In genomic region chr9:72478993-72479392, GRCh38 we compare ENCODE assay signal across 15 cellular contexts. TPM values are rescaled to one million over a fixed set of nuclear protein-coding genes. Genes with fewer than 3 reads are reported as not detected.
DNase-seq lines count a peak whose midpoint lies in the region; ATAC-seq, FAIRE-seq and TF ChIP-seq lines count a peak whose summit lies in the region.
"Had no signal": no experiment of that assay in that cellular context is flagged by ENCODE, and none has a peak within 500 bp of the region (broad histone marks: within the 10 kb centered on the region; RNA-seq: fewer than 3 reads in every experiment).

No MANE protein-coding gene starts in this region.

- no peaks in the 10 kb centered on the region for H3K9me3 ChIP-seq in left ventricle myocardium inferior (replicated peaks)
- H3K9me3 ChIP-seq: esophagus muscularis mucosa had no signal

- H3K27ac ChIP-seq in left ventricle myocardium inferior (replicated peaks), result peak overlapping the region; percentile 60
- no peak overlapping the region for H3K27ac ChIP-seq in GM23338 (ENCODE audit: low read depth)

- H3K27me3 ChIP-seq in left ventricle myocardium inferior (ENCODE audit: low read depth), result no peaks in the 10 kb centered on the region
- no peaks in the 10 kb centered on the region for H3K27me3 ChIP-seq in GM23338 (ENCODE audit: insufficient read depth)
- H3K27me3 ChIP-seq: esophagus muscularis mucosa had no signal

- no peaks in the 10 kb centered on the region for H3K36me3 Mint-ChIP-seq in GM23338 (ENCODE audit: low read depth)

- H3K9me3 Mint-ChIP-seq in GM23338, result no peaks in the 10 kb centered on the region; the same call in 2 of the 3 replicates
- H3K9me3 Mint-ChIP-seq: CD4-positive, alpha-beta T cell; central memory CD8-positive, alpha-beta T cell had no signal

- FAIRE-seq in urothelium cell line (lab: Jason Lieb, UNC), result no peak

- H3K4me1 ChIP-seq in left ventricle myocardium inferior (peaks cover 15% of the 10 kb centered on the region), GM23338 (ENCODE audit: insufficient read depth) (0 out of 2 replicates have a peak, but pooled peaks cover 7% of the 10 kb centered on the region)

- no peaks in the 10 kb centered on the region for H3F3A ChIP-seq in GM23338 (replicated peaks; ENCODE audit: low read depth)

- DNase-seq in left ventricle myocardium inferior (no peak), left cardiac atrium (no peak), RPMI7951 (ENCODE audit: low read depth) (peak; percentile 40), fibroblast of pulmonary artery (ENCODE audit: low read depth) (peak; percentile 60), urothelium cell line (ENCODE audit: low spot score) (peak; percentile 21), GM23338 (ENCODE audit: low spot score) (no peak), NOMO-1 treated with dmso at 0.1 percent for 144 hours (lab: John Stamatoyannopoulos, UW; ENCODE audit: unreplicated experiment) (no peak)
- DNase-seq: CD4-positive, alpha-beta T cell; NCI-H1092 treated with DMSO at 0.1 percent for 48 hours; NCI-H524 treated with DMSO at 0.1 percent for 48 hours; Right ventricle myocardium superior; stimulated activated CD4-positive, alpha-beta T cell treated with anti-CD3 and anti-CD28 coated beads, Interleukin-4, amount 100 ng/mL, for 1 hour had no signal

- H3K4me3 ChIP-seq in left ventricle myocardium inferior, result peak overlapping the region; percentile 36
- H3K4me3 ChIP-seq in fibroblast of pulmonary artery (replicated peaks; ENCODE audit: low read depth, low read length), result no peak overlapping the region
- no peak overlapping the region for H3K4me3 ChIP-seq in GM23338
- H3K4me3 ChIP-seq: esophagus muscularis mucosa had no signal

- peaks cover 11% of the 10 kb centered on the region for H3K4me1 Mint-ChIP-seq in GM23338

- H3K36me3 ChIP-seq in left ventricle myocardium inferior, result no peaks in the 10 kb centered on the region
- H3K36me3 ChIP-seq in GM23338 (ENCODE audit: insufficient read depth), result no peaks in the 10 kb centered on the region
- H3K36me3 ChIP-seq: esophagus muscularis mucosa had no signal

- no peaks in the 10 kb centered on the region for H3K27me3 Mint-ChIP-seq in GM23338 (ENCODE audit: insufficient read depth, low read depth, poor library complexity)
- H3K27me3 Mint-ChIP-seq: CD4-positive, alpha-beta T cell had no signal

- H4K20me1 ChIP-seq in GM23338 (replicated peaks; ENCODE audit: insufficient read depth), result no peaks in the 10 kb centered on the region

- H3K79me2 ChIP-seq in GM23338 (replicated peaks; ENCODE audit: insufficient read depth), result no peaks in the 10 kb centered on the region

- H2AFZ ChIP-seq in GM23338, result no peak overlapping the region; the same call in 1 of the 2 replicates

- intact Hi-C loops in left ventricle myocardium inferior (cut with micrococcal nuclease), result no loop called here
- intact Hi-C loops in left cardiac atrium (cut with DNase I), result no loop called here

- H3K4me2 ChIP-seq in GM23338, result no peak overlapping the region

- H3K27ac Mint-ChIP-seq in GM23338, result no peak overlapping the region
- H3K27ac Mint-ChIP-seq: CD4-positive, alpha-beta T cell had no signal

- TF ChIP-seq CTCF in left ventricle myocardium inferior (IDR thresholded peaks at IDR 0.05; ENCODE audit: borderline replicate concordance), result no peak
- TF ChIP-seq CTCF in fibroblast of pulmonary artery (IDR thresholded peaks at IDR 0.05; ENCODE audit: low read length, missing control alignments), result no peak
- TF ChIP-seq CTCF in GM23338 (conservative IDR thresholded peaks at IDR 0.05; ENCODE audit: low read depth in 2 of 2), result no peak

- ATAC-seq in left cardiac atrium (no peak), HG02885 (IDR thresholded peaks at IDR 0.05; ENCODE audit: poor library complexity, unreplicated experiment) (no peak), GM23338 (no peak)

- H3K4me3 Mint-ChIP-seq in GM23338, result no peak overlapping the region
- H3K4me3 Mint-ChIP-seq: CD4-positive, alpha-beta T cell; central memory CD8-positive, alpha-beta T cell had no signal

- 0 out of 2 replicates have a peak, but pooled peaks cover 3% of the 10 kb centered on the region for H3K9me2 ChIP-seq in GM23338 (ENCODE audit: insufficient read depth)

TF ChIP-seq in GM23338, 12 proteins besides CTCF, POLR2A, EP300 and RAD21 (continues in another document):
- TF ChIP-seq STAT1 (IDR thresholded peaks at IDR 0.05; ENCODE audit: unreplicated experiment) (no peak), CREB1 (CRISPR knock-in tag; IDR thresholded peaks at IDR 0.05; ENCODE audit: low read depth) (no peak), ZNF331 (CRISPR knock-in tag; IDR thresholded peaks at IDR 0.05; ENCODE audit: low read depth) (no peak), POLR2AphosphoS5 (IDR thresholded peaks at IDR 0.05; ENCODE audit: low read depth) (no peak), EZH2 (IDR thresholded peaks at IDR 0.05; ENCODE audit: low read depth, unreplicated experiment) (no peak), ZNF114 (CRISPR knock-in tag; IDR thresholded peaks at IDR 0.05) (no peak), NANOG (IDR thresholded peaks at IDR 0.05; ENCODE audit: borderline replicate concordance) (no peak), EZH2phosphoT487 (IDR thresholded peaks at IDR 0.05; ENCODE audit: unreplicated experiment) (no peak), JUNB (IDR thresholded peaks at IDR 0.05; ENCODE audit: unreplicated experiment) (no peak)
- TF ChIP-seq, protein P1, sequence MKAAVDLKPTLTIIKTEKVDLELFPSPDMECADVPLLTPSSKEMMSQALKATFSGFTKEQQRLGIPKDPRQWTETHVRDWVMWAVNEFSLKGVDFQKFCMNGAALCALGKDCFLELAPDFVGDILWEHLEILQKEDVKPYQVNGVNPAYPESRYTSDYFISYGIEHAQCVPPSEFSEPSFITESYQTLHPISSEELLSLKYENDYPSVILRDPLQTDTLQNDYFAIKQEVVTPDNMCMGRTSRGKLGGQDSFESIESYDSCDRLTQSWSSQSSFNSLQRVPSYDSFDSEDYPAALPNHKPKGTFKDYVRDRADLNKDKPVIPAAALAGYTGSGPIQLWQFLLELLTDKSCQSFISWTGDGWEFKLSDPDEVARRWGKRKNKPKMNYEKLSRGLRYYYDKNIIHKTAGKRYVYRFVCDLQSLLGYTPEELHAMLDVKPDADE (IDR thresholded peaks at IDR 0.05), result no peak
- TF ChIP-seq, protein P2, sequence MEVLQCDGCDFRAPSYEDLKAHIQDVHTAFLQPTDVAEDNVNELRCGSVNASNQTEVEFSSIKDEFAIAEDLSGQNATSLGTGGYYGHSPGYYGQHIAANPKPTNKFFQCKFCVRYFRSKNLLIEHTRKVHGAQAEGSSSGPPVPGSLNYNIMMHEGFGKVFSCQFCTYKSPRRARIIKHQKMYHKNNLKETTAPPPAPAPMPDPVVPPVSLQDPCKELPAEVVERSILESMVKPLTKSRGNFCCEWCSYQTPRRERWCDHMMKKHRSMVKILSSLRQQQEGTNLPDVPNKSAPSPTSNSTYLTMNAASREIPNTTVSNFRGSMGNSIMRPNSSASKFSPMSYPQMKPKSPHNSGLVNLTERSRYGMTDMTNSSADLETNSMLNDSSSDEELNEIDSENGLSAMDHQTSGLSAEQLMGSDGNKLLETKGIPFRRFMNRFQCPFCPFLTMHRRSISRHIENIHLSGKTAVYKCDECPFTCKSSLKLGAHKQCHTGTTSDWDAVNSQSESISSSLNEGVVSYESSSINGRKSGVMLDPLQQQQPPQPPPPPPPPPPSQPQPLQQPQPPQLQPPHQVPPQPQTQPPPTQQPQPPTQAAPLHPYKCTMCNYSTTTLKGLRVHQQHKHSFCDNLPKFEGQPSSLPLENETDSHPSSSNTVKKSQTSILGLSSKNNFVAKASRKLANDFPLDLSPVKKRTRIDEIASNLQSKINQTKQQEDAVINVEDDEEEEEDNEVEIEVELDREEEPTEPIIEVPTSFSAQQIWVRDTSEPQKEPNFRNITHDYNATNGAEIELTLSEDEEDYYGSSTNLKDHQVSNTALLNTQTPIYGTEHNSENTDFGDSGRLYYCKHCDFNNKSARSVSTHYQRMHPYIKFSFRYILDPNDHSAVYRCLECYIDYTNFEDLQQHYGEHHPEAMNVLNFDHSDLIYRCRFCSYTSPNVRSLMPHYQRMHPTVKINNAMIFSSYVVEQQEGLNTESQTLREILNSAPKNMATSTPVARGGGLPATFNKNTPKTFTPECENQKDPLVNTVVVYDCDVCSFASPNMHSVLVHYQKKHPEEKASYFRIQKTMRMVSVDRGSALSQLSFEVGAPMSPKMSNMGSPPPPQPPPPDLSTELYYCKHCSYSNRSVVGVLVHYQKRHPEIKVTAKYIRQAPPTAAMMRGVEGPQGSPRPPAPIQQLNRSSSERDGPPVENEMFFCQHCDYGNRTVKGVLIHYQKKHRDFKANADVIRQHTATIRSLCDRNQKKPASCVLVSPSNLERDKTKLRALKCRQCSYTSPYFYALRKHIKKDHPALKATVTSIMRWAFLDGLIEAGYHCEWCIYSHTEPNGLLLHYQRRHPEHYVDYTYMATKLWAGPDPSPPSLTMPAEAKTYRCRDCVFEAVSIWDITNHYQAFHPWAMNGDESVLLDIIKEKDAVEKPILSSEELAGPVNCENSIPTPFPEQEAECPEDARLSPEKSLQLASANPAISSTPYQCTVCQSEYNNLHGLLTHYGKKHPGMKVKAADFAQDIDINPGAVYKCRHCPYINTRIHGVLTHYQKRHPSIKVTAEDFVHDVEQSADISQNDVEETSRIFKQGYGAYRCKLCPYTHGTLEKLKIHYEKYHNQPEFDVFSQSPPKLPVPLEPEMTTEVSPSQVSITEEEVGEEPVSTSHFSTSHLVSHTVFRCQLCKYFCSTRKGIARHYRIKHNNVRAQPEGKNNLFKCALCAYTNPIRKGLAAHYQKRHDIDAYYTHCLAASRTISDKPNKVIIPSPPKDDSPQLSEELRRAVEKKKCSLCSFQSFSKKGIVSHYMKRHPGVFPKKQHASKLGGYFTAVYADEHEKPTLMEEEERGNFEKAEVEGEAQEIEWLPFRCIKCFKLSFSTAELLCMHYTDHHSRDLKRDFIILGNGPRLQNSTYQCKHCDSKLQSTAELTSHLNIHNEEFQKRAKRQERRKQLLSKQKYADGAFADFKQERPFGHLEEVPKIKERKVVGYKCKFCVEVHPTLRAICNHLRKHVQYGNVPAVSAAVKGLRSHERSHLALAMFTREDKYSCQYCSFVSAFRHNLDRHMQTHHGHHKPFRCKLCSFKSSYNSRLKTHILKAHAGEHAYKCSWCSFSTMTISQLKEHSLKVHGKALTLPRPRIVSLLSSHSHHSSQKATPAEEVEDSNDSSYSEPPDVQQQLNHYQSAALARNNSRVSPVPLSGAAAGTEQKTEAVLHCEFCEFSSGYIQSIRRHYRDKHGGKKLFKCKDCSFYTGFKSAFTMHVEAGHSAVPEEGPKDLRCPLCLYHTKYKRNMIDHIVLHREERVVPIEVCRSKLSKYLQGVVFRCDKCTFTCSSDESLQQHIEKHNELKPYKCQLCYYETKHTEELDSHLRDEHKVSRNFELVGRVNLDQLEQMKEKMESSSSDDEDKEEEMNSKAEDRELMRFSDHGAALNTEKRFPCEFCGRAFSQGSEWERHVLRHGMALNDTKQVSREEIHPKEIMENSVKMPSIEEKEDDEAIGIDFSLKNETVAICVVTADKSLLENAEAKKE (CRISPR knock-in tag; IDR thresholded peaks at IDR 0.05), result no peak

RNA-seq across cellular contexts. Expression of gene TMC1, which starts 42.4 kb away (rescaled TPM):
- total RNA-seq in left ventricle myocardium inferior (0.25 TPM), left cardiac atrium (under 1 TPM in 1 of 2 donors, not detected in 1; 0.27 TPM)
- total RNA-seq in RPMI7951 (2014; rRNA removed; shearing (Covaris generic)), result 0.29 TPM in 1 of 2 replicates, not detected in the other
- 0.54 and 1.2 TPM in 2 replicates for total RNA-seq in GM23338 (2014; rRNA removed; shearing (Covaris generic))
- polyA plus RNA-seq in GM23338 (2016; fragmentation: Nextera tagmentation; extraction: Ambion mirVana), result 0.42 and 0.61 TPM in 2 replicates
- total RNA-seq: CD4-positive, alpha-beta T cell; esophagus muscularis mucosa; Right ventricle myocardium superior had no signal

Comparison
In these comparisons a context has a peak if more than half of its experiments do, and no peak if none do; other contexts are left out.
1. DNase-seq: peak in RPMI7951 (single experiment), fibroblast of pulmonary artery (single experiment) and urothelium cell line (single experiment); none in left ventricle myocardium inferior (single experiment), left cardiac atrium (single experiment), GM23338 (single experiment) and NOMO-1 treated with dmso at 0.1 percent for 144 hours (single experiment).